Comparison of ENCODE assay signal across 9 cellular contexts in the genomic region with DNA sequence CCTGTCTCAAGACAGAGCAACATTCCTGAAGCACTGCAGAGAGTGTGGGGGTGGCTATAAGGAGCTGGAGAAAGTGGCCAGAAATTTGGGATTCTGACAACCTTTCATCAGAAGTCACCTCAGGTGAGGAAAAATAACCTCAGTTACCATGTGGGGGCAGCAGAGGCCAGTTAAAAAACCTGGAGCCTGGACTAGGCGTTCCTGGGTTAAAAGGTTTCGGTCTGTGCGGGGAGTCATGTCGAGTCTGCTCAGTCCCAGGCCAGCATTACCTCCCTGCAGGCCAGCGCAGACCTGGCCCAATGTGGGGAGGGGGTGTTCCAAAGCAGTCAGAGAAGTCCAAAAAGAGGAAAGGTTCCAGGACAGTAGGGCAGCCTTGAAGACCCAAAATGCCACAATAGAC. TPM values are rescaled to one million over a fixed set of nuclear protein-coding genes. Genes with fewer than 3 reads are reported as not detected.
DNase-seq lines count a peak whose midpoint lies in the region; ATAC-seq and TF ChIP-seq lines count a peak whose summit lies in the region.
"Had no signal": no experiment of that assay in that cellular context is flagged by ENCODE, and none has a peak within 500 bp of the region (broad histone marks: within the 10 kb centered on the region; RNA-seq: fewer than 3 reads in every experiment).

No MANE protein-coding gene starts in this region.

- no peak overlapping the region for H3K4ac ChIP-seq in neuronal stem cell (ENCODE audit: low read length)

- WGBS in neuronal stem cell (ENCODE audit: extremely low coverage in 2 of 2, insufficient read length in 2 of 2, insufficient replicate concordance in 1 of 2), 2 donors: no CpG with 5 or more reads among the region's 5 CpGs

- H3K36me3 Mint-ChIP-seq in chondrocyte (ENCODE audit: low read depth): no peaks in the 10 kb centered on the region

- DNase-seq in ACHN (peak; percentile 29), GM12865 (ENCODE audit: low read depth) (peak; percentile 18), NCI-H526 treated with DMSO at 0.1 percent for 48 hours (lab: John Stamatoyannopoulos, UW) (peak; percentile 8), chondrocyte (ENCODE audit: low spot score) (no peak), neuronal stem cell (ENCODE audit: low spot score) (peak; percentile 31), mucosa of gallbladder (ENCODE audit: low spot score) (no peak), kidney glomerular epithelial cell (lab: John Stamatoyannopoulos, UW) (no peak)

- no peak overlapping the region for H2BK15ac ChIP-seq in neuronal stem cell (ENCODE audit: low read length)

- H2BK120ac ChIP-seq in neuronal stem cell (ENCODE audit: low read depth, low read length): no peak overlapping the region

- no peak overlapping the region for H4K91ac ChIP-seq in neuronal stem cell (ENCODE audit: low read depth, low read length, poor library complexity)

- H3K4me1 ChIP-seq in neuronal stem cell (ENCODE audit: control insufficient read depth in 2 of 2, insufficient read depth in 1 of 2, low read depth in 1 of 2, low read length in 2 of 2): peaks cover 0 to 4% of the 10 kb centered on the region in 2 donors

- no peak overlapping the region for H3K14ac ChIP-seq in neuronal stem cell (ENCODE audit: low read length)

- no peaks in the 10 kb centered on the region for H3K9me3 ChIP-seq in neuronal stem cell (replicated peaks in 1 of 2; ENCODE audit: control insufficient read depth in 2 of 2, insufficient read depth in 1 of 2, low read depth in 1 of 2, low read length in 2 of 2)

- H3K4me3 ChIP-seq in GM12865 (ENCODE audit: low read depth, low read length): no peak overlapping the region
- H3K4me3 ChIP-seq in neuronal stem cell (ENCODE audit: low read length in 2 of 2): no peak overlapping the region

- H2AK5ac ChIP-seq in neuronal stem cell (ENCODE audit: low read depth, low read length): no peak overlapping the region

- no peaks in the 10 kb centered on the region for H3K36me3 ChIP-seq in neuronal stem cell (replicated peaks in 1 of 2; ENCODE audit: control insufficient read depth in 2 of 2, insufficient read depth in 2 of 2, low read length in 2 of 2)

- H3K18ac ChIP-seq in neuronal stem cell (ENCODE audit: low read length): no peak overlapping the region

- H2AFZ ChIP-seq in neuronal stem cell (ENCODE audit: low read length): no peak overlapping the region

- in situ Hi-C loops in ACHN (cut with HindIII; ENCODE audit: low pct_ligation_motif_present, low pct_unique_long_range_greater_than_20kb, low sequenced_read_pairs): no loop called here

- no peak overlapping the region for H2BK5ac ChIP-seq in neuronal stem cell (ENCODE audit: low read length)

- no peaks in the 10 kb centered on the region for H3K4me1 Mint-ChIP-seq in chondrocyte (ENCODE audit: low read depth)
- H3K4me1 Mint-ChIP-seq: central memory CD8-positive, alpha-beta T cell had no signal

- H3K9ac ChIP-seq in neuronal stem cell (ENCODE audit: low read depth, low read length, poor library complexity): no peak overlapping the region

- H4K8ac ChIP-seq in neuronal stem cell (ENCODE audit: low read depth, low read length): no peak overlapping the region

- peaks cover 17% of the 10 kb centered on the region for H3K9me3 Mint-ChIP-seq in chondrocyte (ENCODE audit: low read depth)
- H3K9me3 Mint-ChIP-seq: central memory CD8-positive, alpha-beta T cell had no signal

- H3K79me1 ChIP-seq in neuronal stem cell (ENCODE audit: low read depth, low read length): no peaks in the 10 kb centered on the region

- H3K23ac ChIP-seq in neuronal stem cell (ENCODE audit: low read depth, low read length, poor library complexity): no peak overlapping the region

- no peak overlapping the region for H3K4me2 ChIP-seq in neuronal stem cell (ENCODE audit: insufficient read depth, low read length, poor library complexity, severe bottlenecking)

- ATAC-seq in HG03571 (IDR thresholded peaks at IDR 0.05; ENCODE audit: unreplicated experiment): no peak

- no peak overlapping the region for H3K27ac Mint-ChIP-seq in chondrocyte (ENCODE audit: unreplicated experiment)

- H3K27me3 ChIP-seq in neuronal stem cell (ENCODE audit: control insufficient read depth in 3 of 3, insufficient read depth in 3 of 3, low read depth in 1 of 3, low read length in 3 of 3): peaks cover 0 to 12% (median 0%) of the 10 kb centered on the region in 3 experiments

- peaks cover 10% of the 10 kb centered on the region for H3K27me3 Mint-ChIP-seq in chondrocyte (ENCODE audit: low read depth)

- no peak overlapping the region for H2BK12ac ChIP-seq in neuronal stem cell (ENCODE audit: low read length)

- no peak overlapping the region for H3K27ac ChIP-seq in neuronal stem cell (replicated peaks; ENCODE audit: low read length)

- TF ChIP-seq CTCF in GM12865 (IDR thresholded peaks at IDR 0.05; ENCODE audit: insufficient read depth, low read depth, low read length, missing control alignments): peak; percentile 24
- peak; percentile 66 for TF ChIP-seq CTCF in chondrocyte (IDR thresholded peaks at IDR 0.05)

- H3K4me3 Mint-ChIP-seq in chondrocyte (ENCODE audit: unreplicated experiment): no peak overlapping the region
- H3K4me3 Mint-ChIP-seq: central memory CD8-positive, alpha-beta T cell had no signal

RNA-seq across cellular contexts. Expression of gene NALF2, which starts 10.9 kb away (rescaled TPM):
- not detected in 3 replicates for total RNA-seq in chondrocyte
- 4.4 TPM for polyA plus RNA-seq in neuronal stem cell (2013, experiment 1 of 2)
- 4.5 TPM for polyA plus RNA-seq in neuronal stem cell (2013, experiment 2 of 2)
- total RNA-seq in mucosa of gallbladder: 1.8 TPM

Comparison
In these comparisons a context has a peak if more than half of its experiments do, and no peak if none do; other contexts are left out.
1. DNase-seq: peak in ACHN (single experiment), GM12865 (single experiment), NCI-H526 treated with DMSO at 0.1 percent for 48 hours (single experiment) and neuronal stem cell (single experiment); none in chondrocyte (single experiment), mucosa of gallbladder (single experiment) and kidney glomerular epithelial cell (single experiment).